ENCODE assay signal across 24 cellular contexts in the genomic region with DNA sequence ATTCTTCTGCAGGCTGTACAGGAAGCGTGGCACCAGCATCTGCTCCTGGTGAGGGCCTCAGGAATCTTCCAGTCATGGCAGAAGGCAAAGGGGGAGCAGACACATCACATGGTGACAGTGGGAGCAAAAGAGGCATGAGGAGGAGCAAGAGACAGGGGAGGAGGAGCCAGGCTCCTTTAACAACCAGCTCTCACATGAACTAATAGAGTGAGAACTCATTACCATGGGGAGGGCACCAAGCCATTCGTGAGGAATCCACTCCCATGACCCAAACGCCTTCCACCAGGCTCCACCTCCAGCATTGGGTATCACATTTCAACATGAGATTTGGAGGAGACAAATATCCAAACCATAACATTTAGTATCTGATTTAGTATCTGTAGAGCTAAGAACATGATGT.
"Had no signal": no experiment of that assay in that cellular context is flagged by ENCODE, and none has a peak within 500 bp of the region (broad histone marks: within the 10 kb centered on the region; RNA-seq: fewer than 3 reads in every experiment).

No MANE protein-coding gene starts in this region.

- H3K36me3 Mint-ChIP-seq: mesothelial cell of epicardium had no signal

- H3K27me3 Mint-ChIP-seq: dendritic cell treated with granulocyte-macrophage colony-stimulating factor and Interleukin-4, amounts not matched to agents 40 ng/mL and 50 ng/mL, for 4 days had no signal

- H2AFZ ChIP-seq: hepatocyte had no signal

- H3K27ac Mint-ChIP-seq: dendritic cell treated with granulocyte-macrophage colony-stimulating factor and Interleukin-4, amounts not matched to agents 40 ng/mL and 50 ng/mL, for 4 days; effector memory CD8-positive, alpha-beta T cell; endodermal cell; mesothelial cell of epicardium; naive thymus-derived CD8-positive, alpha-beta T cell had no signal

- H3K27me3 ChIP-seq: colonic mucosa, heart left ventricle, hepatocyte, left lung had no signal

- ATAC-seq: effector memory CD8-positive, alpha-beta T cell; esophagus mucosa; foreskin keratinocyte; gastroesophageal sphincter; heart left ventricle; left cardiac atrium; left lung; left ventricle myocardium superior; lower lobe of right lung; mucosa of descending colon; naive thymus-derived CD8-positive, alpha-beta T cell had no signal

- H3K4me3 ChIP-seq: colonic mucosa, esophagus squamous epithelium, gastroesophageal sphincter, heart left ventricle, hepatocyte, left lung, lower lobe of right lung, mucosa of descending colon had no signal

- H3K4me3 Mint-ChIP-seq: dendritic cell treated with granulocyte-macrophage colony-stimulating factor and Interleukin-4, amounts not matched to agents 40 ng/mL and 50 ng/mL, for 4 days; effector memory CD8-positive, alpha-beta T cell; endodermal cell; mesothelial cell of epicardium; naive B cell; naive thymus-derived CD8-positive, alpha-beta T cell had no signal

- H3K9me3 Mint-ChIP-seq: dendritic cell treated with granulocyte-macrophage colony-stimulating factor and Interleukin-4, amounts not matched to agents 40 ng/mL and 50 ng/mL, for 4 days; effector memory CD8-positive, alpha-beta T cell; endodermal cell had no signal

- H3K4me2 ChIP-seq: hepatocyte had no signal

- H3K27ac ChIP-seq: colonic mucosa, epithelial cell of prostate, esophagus squamous epithelium, foreskin keratinocyte, gastroesophageal sphincter, heart left ventricle, hepatocyte, left lung, lower lobe of right lung had no signal

- H3K36me3 ChIP-seq: colonic mucosa, esophagus squamous epithelium, gastroesophageal sphincter, heart left ventricle, left lung, lower lobe of right lung had no signal

- H3K4me1 ChIP-seq: colonic mucosa, esophagus squamous epithelium, foreskin keratinocyte, gastroesophageal sphincter, heart left ventricle, lower lobe of right lung had no signal

- H3K79me2 ChIP-seq: hepatocyte had no signal

- H3K9me3 ChIP-seq: colonic mucosa, esophagus squamous epithelium, gastroesophageal sphincter, heart left ventricle, left lung, lower lobe of right lung, mucosa of descending colon had no signal

- DNase-seq: colonic mucosa; cortex of kidney; effector CD8-positive, alpha-beta T cell; effector memory CD8-positive, alpha-beta T cell; endodermal cell; erythroblast; esophagus squamous epithelium; foreskin keratinocyte; heart left ventricle; hypothalamus; left cardiac atrium; left lung; left ventricle myocardium superior; lower lobe of right lung; mesenchymal stem cell; mucosa of descending colon; naive B cell; naive thymus-derived CD8-positive, alpha-beta T cell had no signal
